Comparison of ENCODE assay signal across 15 cellular contexts in genomic region chr12:26255893-26256645, GRCh38.
DNase-seq lines count a peak whose midpoint lies in the region; ATAC-seq, FAIRE-seq and TF ChIP-seq lines count a peak whose summit lies in the region.
"Had no signal": no experiment of that assay in that cellular context is flagged by ENCODE, and none has a peak within 500 bp of the region (broad histone marks: within the 10 kb centered on the region; RNA-seq: fewer than 3 reads in every experiment).

No MANE protein-coding gene starts in this region.

- no peaks in the 10 kb centered on the region for H3K36me3 ChIP-seq in bronchial epithelial cell (ENCODE audit: control insufficient read depth, insufficient read depth, low read length)
- H3K36me3 ChIP-seq: HAP-1 had no signal

- FAIRE-seq in bronchial epithelial cell (lab: Jason Lieb, UNC): peak; percentile 60
- FAIRE-seq: GM12892, H1 had no signal

- H3K4me1 Mint-ChIP-seq in activated naive CD4-positive, alpha-beta T cell treated with anti-CD3 and anti-CD28 coated beads, Interleukin-2, amount 10 ng/mL, durations not matched to agents 7 days and 5 days: no peaks in the 10 kb centered on the region
- H3K4me1 Mint-ChIP-seq: CD8-positive, alpha-beta memory T cell had no signal

- H3K36me3 Mint-ChIP-seq in activated naive CD4-positive, alpha-beta T cell treated with anti-CD3 and anti-CD28 coated beads, Interleukin-2, amount 10 ng/mL, durations not matched to agents 7 days and 5 days: no peaks in the 10 kb centered on the region
- H3K36me3 Mint-ChIP-seq: CD8-positive, alpha-beta memory T cell had no signal

- no peak overlapping the region for H3K27ac Mint-ChIP-seq in activated naive CD4-positive, alpha-beta T cell treated with anti-CD3 and anti-CD28 coated beads, Interleukin-2, amount 10 ng/mL, durations not matched to agents 7 days and 5 days
- H3K27ac Mint-ChIP-seq: CD8-positive, alpha-beta memory T cell; HFFc6 had no signal

- CTCF ChIA-PET in activated naive CD4-positive, alpha-beta T cell treated with anti-CD3 and anti-CD28 coated beads, Interleukin-2, amount 10 ng/mL, durations not matched to agents 7 days and 5 days (lab: Charles Lee): no interaction called here

- no peak overlapping the region for H3K4me3 ChIP-seq in bronchial epithelial cell (ENCODE audit: low read depth, low read length)
- H3K4me3 ChIP-seq: HAP-1 had no signal

- no peaks in the 10 kb centered on the region for H3K27me3 ChIP-seq in bronchial epithelial cell (ENCODE audit: control insufficient read depth, insufficient read depth, low read length)

- ATAC-seq in HG02885 (IDR thresholded peaks at IDR 0.05; ENCODE audit: poor library complexity, unreplicated experiment): no peak

- no peak overlapping the region for H3K4me3 Mint-ChIP-seq in activated naive CD4-positive, alpha-beta T cell treated with anti-CD3 and anti-CD28 coated beads, Interleukin-2, amount 10 ng/mL, durations not matched to agents 7 days and 5 days
- H3K4me3 Mint-ChIP-seq: HFFc6 had no signal

- DNase-seq in HT1080 (ENCODE audit: low read depth): peak; percentile 26
- peak; percentile 9 for DNase-seq in T1000 (lab: John Stamatoyannopoulos, UW)
- no peak for DNase-seq in bronchial epithelial cell (ENCODE audit: low read depth)
- DNase-seq in activated naive CD4-positive, alpha-beta T cell treated with anti-CD3 and anti-CD28 coated beads, Interleukin-2, amount 10 ng/mL, durations not matched to agents 7 days and 5 days: no peak
- no peak for DNase-seq in activated naive CD4-positive, alpha-beta T cell treated with anti-CD3 and anti-CD28 coated beads, Interleukin-2, amount 50 U/mL, for 16 hours
- DNase-seq: Caco-2; CD8-positive, alpha-beta memory T cell; DND-41; GDM1; HFFc6; IMR-90 had no signal

- H3K27me3 Mint-ChIP-seq in activated naive CD4-positive, alpha-beta T cell treated with anti-CD3 and anti-CD28 coated beads, Interleukin-2, amount 10 ng/mL, durations not matched to agents 7 days and 5 days: no peaks in the 10 kb centered on the region

- no peak for TF ChIP-seq CTCF in bronchial epithelial cell (IDR thresholded peaks at IDR 0.05; ENCODE audit: insufficient read depth, low read length, severe bottlenecking)

- H3K9me3 Mint-ChIP-seq in activated naive CD4-positive, alpha-beta T cell treated with anti-CD3 and anti-CD28 coated beads, Interleukin-2, amount 10 ng/mL, durations not matched to agents 7 days and 5 days: peaks cover 6% of the 10 kb centered on the region

Comparison
In these comparisons a context has a peak if more than half of its experiments do, and no peak if none do; other contexts are left out.
1. DNase-seq: peak in HT1080 (single experiment) and T1000 (single experiment); none in bronchial epithelial cell (single experiment), activated naive CD4-positive, alpha-beta T cell treated with anti-CD3 and anti-CD28 coated beads, Interleukin-2, amount 10 ng/mL, durations not matched to agents 7 days and 5 days (single experiment) and activated naive CD4-positive, alpha-beta T cell treated with anti-CD3 and anti-CD28 coated beads, Interleukin-2, amount 50 U/mL, for 16 hours (single experiment).